9 cellular contexts compared by ENCODE assay signal in the genomic region with DNA sequence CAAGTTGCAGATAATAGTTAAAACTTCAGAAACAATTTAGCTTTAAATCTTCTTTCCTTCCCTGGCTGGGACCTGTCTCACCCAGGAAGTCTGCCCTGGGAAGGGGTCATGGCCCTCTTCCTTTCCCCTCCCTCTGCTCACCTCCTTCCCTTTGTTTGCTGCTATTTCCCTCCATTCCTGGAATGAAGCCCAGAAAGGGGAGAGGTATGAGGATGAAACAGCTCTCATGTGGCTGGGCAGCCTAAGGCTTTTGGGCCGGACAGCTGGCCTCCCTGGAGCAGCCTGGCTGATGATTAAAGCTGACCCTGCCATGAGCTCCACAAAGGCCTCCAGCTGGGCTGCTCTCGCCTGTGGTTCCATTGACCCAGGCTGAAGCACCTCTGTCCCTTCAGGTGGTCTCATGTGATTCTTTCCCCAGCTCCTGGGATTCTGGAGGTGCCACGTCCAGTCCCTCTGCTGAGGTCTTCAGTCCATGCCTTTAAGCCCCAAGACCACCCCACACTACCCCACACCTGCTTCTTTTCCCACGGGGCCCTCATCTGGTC.
A peak's percentile ranks its signal among the peaks of the same experiment; 100 is the strongest.
DNase-seq lines count a peak whose midpoint lies in the region; ATAC-seq and TF ChIP-seq lines count a peak whose summit lies in the region.
"Had no signal": no experiment of that assay in that cellular context is flagged by ENCODE, and none has a peak within 500 bp of the region (broad histone marks: within the 10 kb centered on the region; RNA-seq: fewer than 3 reads in every experiment).

No MANE protein-coding gene starts in this region.

- H3K27ac ChIP-seq in ectodermal cell (ENCODE audit: insufficient read depth, low read depth, low read length, poor library complexity, severe bottlenecking) (peak overlapping the region; percentile 29), neuronal stem cell (replicated peaks; ENCODE audit: low read length) (no peak overlapping the region), MM.1S (ENCODE audit: low read length) (no peak overlapping the region)

- H3K36me3 ChIP-seq in ectodermal cell (ENCODE audit: control insufficient read depth, insufficient read depth, low read length) = no peaks in the 10 kb centered on the region
- no peaks in the 10 kb centered on the region for H3K36me3 ChIP-seq in neuronal stem cell (replicated peaks in 1 of 2; ENCODE audit: control insufficient read depth in 2 of 2, insufficient read depth in 2 of 2, low read length in 2 of 2)
- H3K36me3 ChIP-seq in MM.1S (replicated peaks; ENCODE audit: insufficient read depth, low read length) = no peaks in the 10 kb centered on the region

- H3K4me2 ChIP-seq in neuronal stem cell (ENCODE audit: insufficient read depth, low read length, poor library complexity, severe bottlenecking) (no peak overlapping the region), MM.1S (ENCODE audit: low read depth, low read length) (no peak overlapping the region)

- no peak for TF ChIP-seq CTCF in MM.1S (IDR thresholded peaks at IDR 0.05; ENCODE audit: low read length)

- H2BK120ac ChIP-seq in neuronal stem cell (ENCODE audit: low read depth, low read length) = no peak overlapping the region

- no peak overlapping the region for H3K4ac ChIP-seq in neuronal stem cell (ENCODE audit: low read length)

- peaks cover 23% of the 10 kb centered on the region for H3K4me1 ChIP-seq in ectodermal cell (ENCODE audit: control insufficient read depth, insufficient read depth, low read length)
- H3K4me1 ChIP-seq in neuronal stem cell (ENCODE audit: control insufficient read depth in 2 of 2, insufficient read depth in 1 of 2, low read depth in 1 of 2, low read length in 2 of 2) = peaks cover 15 to 24% of the 10 kb centered on the region in 2 donors
- peaks cover 7% of the 10 kb centered on the region; the same call in 1 of the 2 replicates for H3K4me1 ChIP-seq in MM.1S (ENCODE audit: low read length)

- no peak overlapping the region for H3K23ac ChIP-seq in neuronal stem cell (ENCODE audit: low read depth, low read length, poor library complexity)

- 33 to 34% methylated on average over 4 of the region's 4 CpGs for WGBS in ectodermal cell, 2 experiments
- no CpG with 5 or more reads among the region's 4 CpGs for WGBS in neuronal stem cell (ENCODE audit: extremely low coverage in 2 of 2, insufficient read length in 2 of 2, insufficient replicate concordance in 1 of 2), 2 donors

- no peak for ATAC-seq in HG03135 (IDR thresholded peaks at IDR 0.05; ENCODE audit: unreplicated experiment)

- H4K91ac ChIP-seq in neuronal stem cell (ENCODE audit: low read depth, low read length, poor library complexity) = no peak overlapping the region

- H2BK5ac ChIP-seq in neuronal stem cell (ENCODE audit: low read length) = no peak overlapping the region

- no peaks in the 10 kb centered on the region for H3K79me1 ChIP-seq in neuronal stem cell (ENCODE audit: low read depth, low read length)

- no peak overlapping the region for H3K14ac ChIP-seq in neuronal stem cell (ENCODE audit: low read length)

- H2BK12ac ChIP-seq in neuronal stem cell (ENCODE audit: low read length) = no peak overlapping the region

- H2BK15ac ChIP-seq in neuronal stem cell (ENCODE audit: low read length) = no peak overlapping the region

- H4K20me1 ChIP-seq in MM.1S (ENCODE audit: insufficient read depth, low read length) = no peaks in the 10 kb centered on the region

- peak; percentile 11 for DNase-seq in Daoy (ENCODE audit: low read depth)
- DNase-seq in NCI-H226 = peak; percentile 94
- DNase-seq in neuronal stem cell (ENCODE audit: low spot score) = peak; percentile 20
- DNase-seq in MM.1S = no peak
- no peak for DNase-seq in germinal center (ENCODE audit: low spot score)
- DNase-seq in NCI-H345 (lab: John Stamatoyannopoulos, UW) = no peak
- DNase-seq: effector CD4-positive, alpha-beta T cell had no signal

- no peaks in the 10 kb centered on the region for H3K9me3 ChIP-seq in ectodermal cell (ENCODE audit: control insufficient read depth, low read length)
- H3K9me3 ChIP-seq in neuronal stem cell (replicated peaks in 1 of 2; ENCODE audit: control insufficient read depth in 2 of 2, insufficient read depth in 1 of 2, low read depth in 1 of 2, low read length in 2 of 2) = peaks cover 3 to 20% of the 10 kb centered on the region in 2 donors
- H3K9me3 ChIP-seq in MM.1S (replicated peaks; ENCODE audit: insufficient read depth, low read length) = no peaks in the 10 kb centered on the region

- H3K18ac ChIP-seq in neuronal stem cell (ENCODE audit: low read length) = peak overlapping the region; percentile 11

- H3K27me3 ChIP-seq in ectodermal cell (ENCODE audit: control insufficient read depth, insufficient read depth, low read length, poor library complexity, severe bottlenecking) (no peaks in the 10 kb centered on the region), neuronal stem cell (ENCODE audit: control insufficient read depth in 3 of 3, insufficient read depth in 3 of 3, low read depth in 1 of 3, low read length in 3 of 3) (no peaks in the 10 kb centered on the region), MM.1S (replicated peaks; ENCODE audit: insufficient read depth, low read length) (no peaks in the 10 kb centered on the region)

- H2AFZ ChIP-seq in neuronal stem cell (ENCODE audit: low read length) = peak overlapping the region; percentile 72
- H2AFZ ChIP-seq in MM.1S (ENCODE audit: low read length) = no peak overlapping the region

- no peaks in the 10 kb centered on the region for H3K9me2 ChIP-seq in MM.1S (replicated peaks; ENCODE audit: insufficient read depth, low read length)

- H3K9ac ChIP-seq in neuronal stem cell (ENCODE audit: low read depth, low read length, poor library complexity) (no peak overlapping the region), MM.1S (ENCODE audit: low read length) (no peak overlapping the region)

- H3F3A ChIP-seq in MM.1S (ENCODE audit: insufficient read depth, low read length) = 0 out of 2 replicates have a peak, but pooled peaks cover 5% of the 10 kb centered on the region

- H3K79me2 ChIP-seq in MM.1S (ENCODE audit: low read length) = no peaks in the 10 kb centered on the region

- H3K4me3 ChIP-seq in ectodermal cell (ENCODE audit: insufficient read depth, low read depth, low read length) (no peak overlapping the region), neuronal stem cell (ENCODE audit: low read length in 2 of 2) (no peak overlapping the region), MM.1S (ENCODE audit: low read length) (no peak overlapping the region)

- H4K8ac ChIP-seq in neuronal stem cell (ENCODE audit: low read depth, low read length) = no peak overlapping the region

- no peak overlapping the region for H2AK5ac ChIP-seq in neuronal stem cell (ENCODE audit: low read depth, low read length)

Comparison
In these comparisons a context has a peak if more than half of its experiments do, and no peak if none do; other contexts are left out.
1. DNase-seq: peak in Daoy (single experiment), NCI-H226 (single experiment) and neuronal stem cell (single experiment); none in MM.1S (single experiment), germinal center (single experiment) and NCI-H345 (single experiment).